In genomic region chr15:69794643-69795461, GRCh38 we compare ENCODE assay signal across 12 cellular contexts.
DNase-seq lines count a peak whose midpoint lies in the region; ATAC-seq and TF ChIP-seq lines count a peak whose summit lies in the region.
"Had no signal": no experiment of that assay in that cellular context is flagged by ENCODE, and none has a peak within 500 bp of the region (broad histone marks: within the 10 kb centered on the region; RNA-seq: fewer than 3 reads in every experiment).

No MANE protein-coding gene starts in this region.

- peak overlapping the region in 1 of 2 experiments; percentile 57 for H2BK12ac ChIP-seq in mesenchymal stem cell (ENCODE audit: low read length in 2 of 2)

- H4K8ac ChIP-seq in mesenchymal stem cell (ENCODE audit: low read length): peak overlapping the region; percentile 67

- TF ChIP-seq POLR2A in vagina (IDR thresholded peaks at IDR 0.05): no peak

- peak overlapping the region; percentile 29 for H3K4me2 ChIP-seq in mesenchymal stem cell (ENCODE audit: low read length, poor library complexity, severe bottlenecking)

- H3K23ac ChIP-seq in mesenchymal stem cell (ENCODE audit: low read length in 2 of 2): peak overlapping the region in 1 of 2 experiments; percentile 11

- no peaks in the 10 kb centered on the region for H3K9me3 Mint-ChIP-seq in activated naive CD4-positive, alpha-beta T cell treated with anti-CD3 and anti-CD28 coated beads, Interleukin-2, amount 50 U/mL, for 24 hours

- H3K36me3 Mint-ChIP-seq in activated naive CD4-positive, alpha-beta T cell treated with anti-CD3 and anti-CD28 coated beads, Interleukin-2, amount 50 U/mL, for 24 hours: no peaks in the 10 kb centered on the region

- no peak overlapping the region for H3K4ac ChIP-seq in mesenchymal stem cell (ENCODE audit: low read depth in 1 of 2, low read length in 2 of 2)

- H2BK120ac ChIP-seq in mesenchymal stem cell (ENCODE audit: low read depth, low read length): peak overlapping the region; percentile 39

- H2AFZ ChIP-seq in mesenchymal stem cell (ENCODE audit: low read depth, low read length): no peak overlapping the region

- H4K91ac ChIP-seq in mesenchymal stem cell (ENCODE audit: low read length): peak overlapping the region; percentile 71

- H2BK5ac ChIP-seq in mesenchymal stem cell (ENCODE audit: low read depth, low read length, poor library complexity, severe bottlenecking): no peak overlapping the region

- peak overlapping the region; percentile 33 for H2AK5ac ChIP-seq in mesenchymal stem cell (ENCODE audit: low read length, severe bottlenecking)

- no peaks in the 10 kb centered on the region for H3K79me1 ChIP-seq in mesenchymal stem cell (replicated peaks; ENCODE audit: low read length, poor library complexity, severe bottlenecking)

- peak overlapping the region; percentile 22 to 71 for H3K18ac ChIP-seq in mesenchymal stem cell (ENCODE audit: low read depth in 1 of 2, low read length in 2 of 2)

- WGBS in mesenchymal stem cell: 52% methylated on average over 5 of the region's 11 CpGs

- H3K27me3 ChIP-seq in mesenchymal stem cell (ENCODE audit: control insufficient read depth in 1 of 2, insufficient read depth in 1 of 2, low read length in 2 of 2) (peaks cover under 1 to 9% of the 10 kb centered on the region in 2 experiments), vagina (no peaks in the 10 kb centered on the region)

- H3K27ac Mint-ChIP-seq in activated naive CD4-positive, alpha-beta T cell treated with anti-CD3 and anti-CD28 coated beads, Interleukin-2, amount 50 U/mL, for 24 hours: peak overlapping the region; percentile 30

- no peaks in the 10 kb centered on the region for H3K4me1 Mint-ChIP-seq in activated naive CD4-positive, alpha-beta T cell treated with anti-CD3 and anti-CD28 coated beads, Interleukin-2, amount 50 U/mL, for 24 hours

- H3K14ac ChIP-seq in mesenchymal stem cell (ENCODE audit: low read length in 2 of 2): peak overlapping the region in 1 of 2 experiments; percentile 5

- peaks cover 23% of the 10 kb centered on the region for H3K4me1 ChIP-seq in mesenchymal stem cell (ENCODE audit: control insufficient read depth, insufficient read depth, low read depth, low read length)
- H3K4me1 ChIP-seq in vagina: peaks cover 15% of the 10 kb centered on the region
- H3K4me1 ChIP-seq: prostate gland had no signal

- H3K9me3 ChIP-seq in mesenchymal stem cell (ENCODE audit: control insufficient read depth, low read length) (peaks cover 9% of the 10 kb centered on the region), vagina (no peaks in the 10 kb centered on the region)
- H3K9me3 ChIP-seq: prostate gland had no signal

- peaks cover 1% of the 10 kb centered on the region for H3K27me3 Mint-ChIP-seq in activated naive CD4-positive, alpha-beta T cell treated with anti-CD3 and anti-CD28 coated beads, Interleukin-2, amount 50 U/mL, for 24 hours

- intact Hi-C loops in vagina (cut with DNase I): loop anchor here (5.0 kb wide), 1 partner anchor 362 kb away; no protein-coding TSS in a partner anchor

- peak overlapping the region; percentile 68 for H2BK15ac ChIP-seq in mesenchymal stem cell (ENCODE audit: low read depth, poor library complexity, severe bottlenecking)

- no peak for ATAC-seq in GM18870 (IDR thresholded peaks at IDR 0.05; ENCODE audit: unreplicated experiment)

- H3K27ac ChIP-seq in mesenchymal stem cell (ENCODE audit: low read length, poor library complexity, severe bottlenecking): peak overlapping the region; percentile 65
- peak overlapping the region; percentile 30 for H3K27ac ChIP-seq in vagina

- H3K4me3 ChIP-seq in epithelial cell of proximal tubule (ENCODE audit: low read depth, low read length) (no peak overlapping the region), mesenchymal stem cell (ENCODE audit: insufficient read depth in 1 of 2, low read depth in 1 of 2, low read length in 2 of 2) (peak overlapping the region in 1 of 2 experiments; percentile 32), vagina (no peak overlapping the region)
- H3K4me3 ChIP-seq: prostate gland had no signal

- H3K36me3 ChIP-seq in mesenchymal stem cell (ENCODE audit: control insufficient read depth in 1 of 2, insufficient read depth in 2 of 2, low read depth in 1 of 2, low read length in 2 of 2) (no peaks in the 10 kb centered on the region), vagina (no peaks in the 10 kb centered on the region)
- H3K36me3 ChIP-seq: prostate gland had no signal

- H3K9ac ChIP-seq in mesenchymal stem cell (ENCODE audit: low read length): peak overlapping the region; percentile 63

- TF ChIP-seq CTCF in epithelial cell of proximal tubule (conservative IDR thresholded peaks at IDR 0.05; ENCODE audit: low read depth, low read length) (no peak), vagina (IDR thresholded peaks at IDR 0.05) (no peak)

- no peak overlapping the region for H3K4me3 Mint-ChIP-seq in activated naive CD4-positive, alpha-beta T cell treated with anti-CD3 and anti-CD28 coated beads, Interleukin-2, amount 50 U/mL, for 24 hours

- DNase-seq in activated naive CD4-positive, alpha-beta T cell treated with anti-CD3 and anti-CD28 coated beads, Interleukin-2, amount 50 U/mL, for 16 hours: no peak
- peak; percentile 53 for DNase-seq in epithelial cell of proximal tubule (ENCODE audit: low read depth)
- DNase-seq in mesenchymal stem cell: peak; percentile 69
- peak in 1 of 2 donors; percentile 88 for DNase-seq in vagina (ENCODE audit: extremely low spot score in 2 of 2)
- no peak for DNase-seq in activated T-cell treated with anti-CD3 and anti-CD28 coated beads, Interleukin-2, amount 50 U/mL, for 1 hour
- DNase-seq in NCI-H526 treated with DMSO at 0.1 percent for 48 hours (lab: John Stamatoyannopoulos, UW): no peak
- DNase-seq: GOT3, KG1, substantia nigra had no signal

Comparison
In these comparisons a context has a peak if more than half of its experiments do, and no peak if none do; other contexts are left out.
1. DNase-seq: peak in epithelial cell of proximal tubule (single experiment) and mesenchymal stem cell (single experiment); none in activated naive CD4-positive, alpha-beta T cell treated with anti-CD3 and anti-CD28 coated beads, Interleukin-2, amount 50 U/mL, for 16 hours (single experiment), activated T-cell treated with anti-CD3 and anti-CD28 coated beads, Interleukin-2, amount 50 U/mL, for 1 hour (single experiment) and NCI-H526 treated with DMSO at 0.1 percent for 48 hours (single experiment).